In the genomic region with DNA sequence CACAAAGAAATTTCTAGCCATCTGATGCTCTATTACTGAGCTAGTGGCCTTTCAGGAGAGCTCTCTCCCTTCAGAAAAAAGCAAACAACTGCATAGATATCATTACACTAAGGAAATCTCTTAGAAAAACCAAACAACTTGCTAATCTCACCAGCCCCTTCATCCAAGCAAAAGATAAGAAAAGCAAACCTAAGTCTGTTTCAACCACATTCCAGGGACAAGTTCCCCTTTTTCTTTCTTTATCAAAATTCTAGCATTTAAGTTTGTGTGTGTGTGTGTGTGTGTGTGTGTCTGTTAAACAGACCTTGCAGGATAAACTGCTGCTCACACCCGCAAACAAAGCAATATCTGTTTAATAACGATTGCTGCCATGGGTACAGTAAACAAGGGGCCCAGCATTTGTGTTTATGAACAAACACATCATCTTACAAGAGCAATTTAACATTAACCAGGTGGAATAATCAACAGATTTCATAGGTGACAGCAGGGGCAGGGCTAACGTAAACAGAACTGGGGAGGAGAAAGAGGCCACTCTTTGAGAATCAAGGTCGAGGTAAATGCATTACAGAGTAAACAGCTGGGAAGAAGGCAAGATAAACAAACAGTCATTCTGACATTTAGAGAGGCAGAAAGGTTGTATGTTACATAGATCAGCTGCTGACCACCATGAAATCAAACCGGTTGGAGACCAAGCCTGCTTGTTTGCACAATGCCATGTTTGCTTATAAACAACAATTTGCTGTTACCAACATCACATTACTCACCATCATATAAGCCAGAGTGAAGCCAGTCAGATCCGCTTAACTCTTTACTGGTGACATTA, we compare ENCODE assay signal across 1 cellular context.
TF ChIP-seq lines count a peak whose summit lies in the region.

No MANE protein-coding gene starts in this region.

TF ChIP-seq in K562, 482 proteins besides CTCF, POLR2A, EP300 and RAD21 (continued from another document and continues in another):
- TF ChIP-seq, protein P1, sequence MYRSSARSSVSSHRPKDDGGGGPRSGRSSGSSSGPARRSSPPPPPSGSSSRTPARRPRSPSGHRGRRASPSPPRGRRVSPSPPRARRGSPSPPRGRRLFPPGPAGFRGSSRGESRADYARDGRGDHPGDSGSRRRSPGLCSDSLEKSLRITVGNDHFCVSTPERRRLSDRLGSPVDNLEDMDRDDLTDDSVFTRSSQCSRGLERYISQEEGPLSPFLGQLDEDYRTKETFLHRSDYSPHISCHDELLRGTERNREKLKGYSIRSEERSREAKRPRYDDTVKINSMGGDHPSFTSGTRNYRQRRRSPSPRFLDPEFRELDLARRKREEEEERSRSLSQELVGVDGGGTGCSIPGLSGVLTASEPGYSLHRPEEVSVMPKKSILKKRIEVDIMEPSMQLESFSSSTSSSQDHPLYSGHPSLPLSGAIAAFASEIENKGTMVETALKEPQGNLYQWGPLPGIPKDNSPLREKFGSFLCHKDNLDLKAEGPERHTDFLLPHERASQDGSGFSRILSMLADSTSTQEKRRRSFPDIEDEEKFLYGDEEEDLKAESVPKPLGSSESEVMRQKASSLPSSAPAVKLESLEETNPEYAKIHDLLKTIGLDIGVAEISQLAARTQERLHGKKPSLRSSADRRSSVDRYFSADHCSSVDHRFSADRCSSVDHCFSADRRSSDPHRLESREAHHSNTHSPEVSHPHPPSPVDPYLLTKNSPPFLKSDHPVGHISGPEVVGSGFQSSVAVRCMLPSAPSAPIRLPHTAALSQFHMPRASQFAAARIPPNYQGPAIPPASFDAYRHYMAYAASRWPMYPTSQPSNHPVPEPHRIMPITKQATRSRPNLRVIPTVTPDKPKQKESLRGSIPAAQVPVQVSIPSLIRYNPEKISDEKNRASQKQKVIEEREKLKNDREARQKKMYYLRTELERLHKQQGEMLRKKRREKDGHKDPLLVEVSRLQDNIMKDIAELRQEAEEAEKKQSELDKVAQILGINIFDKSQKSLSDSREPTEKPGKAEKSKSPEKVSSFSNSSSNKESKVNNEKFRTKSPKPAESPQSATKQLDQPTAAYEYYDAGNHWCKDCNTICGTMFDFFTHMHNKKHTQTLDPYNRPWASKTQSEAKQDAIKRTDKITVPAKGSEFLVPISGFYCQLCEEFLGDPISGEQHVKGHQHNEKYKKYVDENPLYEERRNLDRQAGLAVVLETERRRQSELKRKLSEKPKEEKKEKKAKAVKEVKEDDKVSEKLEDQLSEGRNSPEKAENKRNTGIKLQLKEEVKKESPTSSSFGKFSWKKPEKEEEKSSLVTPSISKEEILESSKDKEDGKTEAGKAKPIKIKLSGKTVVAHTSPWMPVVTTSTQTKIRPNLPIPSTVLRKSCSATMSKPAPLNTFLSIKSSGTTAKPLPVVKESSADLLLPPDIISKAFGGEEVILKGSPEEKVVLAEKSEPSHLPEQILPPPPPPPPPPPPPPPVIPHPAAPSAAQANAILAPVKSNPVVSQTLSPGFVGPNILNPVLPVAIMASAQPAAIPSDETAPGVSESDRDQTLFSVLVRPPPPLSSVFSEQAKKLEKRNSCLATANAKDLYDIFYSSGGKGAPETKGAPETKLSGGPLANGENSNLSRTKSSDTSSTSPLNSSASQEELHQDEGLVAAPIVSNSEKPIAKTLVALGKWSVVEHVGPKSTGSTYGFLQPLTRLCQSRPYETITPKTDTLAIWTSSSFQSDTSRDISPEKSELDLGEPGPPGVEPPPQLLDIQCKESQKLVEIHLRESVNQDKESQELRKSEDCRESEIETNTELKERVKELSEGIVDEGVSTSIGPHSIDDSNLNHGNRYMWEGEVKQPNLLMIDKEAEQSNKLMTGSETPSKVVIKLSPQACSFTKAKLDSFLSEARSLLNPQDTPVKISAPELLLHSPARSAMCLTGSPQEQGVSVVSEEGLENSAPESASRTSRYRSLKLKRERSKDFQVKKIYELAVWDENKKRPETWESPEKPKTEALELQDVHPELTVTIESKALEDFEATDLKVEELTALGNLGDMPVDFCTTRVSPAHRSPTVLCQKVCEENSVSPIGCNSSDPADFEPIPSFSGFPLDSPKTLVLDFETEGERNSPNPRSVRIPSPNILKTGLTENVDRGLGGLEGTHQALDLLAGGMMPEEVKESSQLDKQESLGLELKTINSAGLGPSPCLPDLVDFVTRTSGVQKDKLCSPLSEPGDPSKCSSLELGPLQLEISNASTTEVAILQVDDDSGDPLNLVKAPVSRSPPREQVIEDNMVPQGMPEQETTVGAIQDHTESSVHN (IDR thresholded peaks at IDR 0.05; ENCODE audit: borderline replicate concordance in 1 of 2, low read depth in 1 of 2), result no peak
- no peak for TF ChIP-seq ZSCAN29 (IDR thresholded peaks at IDR 0.05)
- no peak for TF ChIP-seq ZNF584 (CRISPR knock-in tag; IDR thresholded peaks at IDR 0.05; ENCODE audit: low read depth)
- TF ChIP-seq ZNF23 (CRISPR knock-in tag; IDR thresholded peaks at IDR 0.05), result no peak
- TF ChIP-seq STAT5A (IDR thresholded peaks at IDR 0.05; ENCODE audit: borderline replicate concordance, low read length), result peak; percentile 70
- no peak for TF ChIP-seq TGIF2 (CRISPR knock-in tag; IDR thresholded peaks at IDR 0.05)
- peak; percentile 35 for TF ChIP-seq CXXC5 (CRISPR knock-in tag; IDR thresholded peaks at IDR 0.05)
- peak; percentile 97 to 99 for TF ChIP-seq RCOR1 (IDR thresholded peaks at IDR 0.05; ENCODE audit: borderline replicate concordance in 1 of 2, low read depth in 2 of 2, low read length in 2 of 2)
- peak; percentile 92 for TF ChIP-seq CBFA2T3 (IDR thresholded peaks at IDR 0.05)
- TF ChIP-seq CEBPB (tag; IDR thresholded peaks at IDR 0.05), result no peak
- TF ChIP-seq SMARCA4 (IDR thresholded peaks at IDR 0.05), result peak; percentile 94
- peak; percentile 78 for TF ChIP-seq TAL1 (IDR thresholded peaks at IDR 0.05)
- TF ChIP-seq ZC3H11A (IDR thresholded peaks at IDR 0.05; ENCODE audit: low read depth, low read length), result no peak
- no peak for TF ChIP-seq ZNF24 (IDR thresholded peaks at IDR 0.05)
- TF ChIP-seq, protein P2, sequence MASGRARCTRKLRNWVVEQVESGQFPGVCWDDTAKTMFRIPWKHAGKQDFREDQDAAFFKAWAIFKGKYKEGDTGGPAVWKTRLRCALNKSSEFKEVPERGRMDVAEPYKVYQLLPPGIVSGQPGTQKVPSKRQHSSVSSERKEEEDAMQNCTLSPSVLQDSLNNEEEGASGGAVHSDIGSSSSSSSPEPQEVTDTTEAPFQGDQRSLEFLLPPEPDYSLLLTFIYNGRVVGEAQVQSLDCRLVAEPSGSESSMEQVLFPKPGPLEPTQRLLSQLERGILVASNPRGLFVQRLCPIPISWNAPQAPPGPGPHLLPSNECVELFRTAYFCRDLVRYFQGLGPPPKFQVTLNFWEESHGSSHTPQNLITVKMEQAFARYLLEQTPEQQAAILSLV (tag; IDR thresholded peaks at IDR 0.05), result no peak
- TF ChIP-seq FOXJ2 (tag; IDR thresholded peaks at IDR 0.05), result peak; percentile 97
- TF ChIP-seq ZBTB8A (IDR thresholded peaks at IDR 0.05; ENCODE audit: partially characterized antibody), result no peak
- no peak for TF ChIP-seq NFIX (CRISPR knock-in tag; IDR thresholded peaks at IDR 0.05; ENCODE audit: low read depth)
- TF ChIP-seq TCF3 (CRISPR knock-in tag; IDR thresholded peaks at IDR 0.05), result peak; percentile 81
- TF ChIP-seq ZNF311 (CRISPR knock-in tag; IDR thresholded peaks at IDR 0.05), result no peak
- TF ChIP-seq ZNF143 (CRISPR knock-in tag; IDR thresholded peaks at IDR 0.05), result no peak
- TF ChIP-seq, protein P3, sequence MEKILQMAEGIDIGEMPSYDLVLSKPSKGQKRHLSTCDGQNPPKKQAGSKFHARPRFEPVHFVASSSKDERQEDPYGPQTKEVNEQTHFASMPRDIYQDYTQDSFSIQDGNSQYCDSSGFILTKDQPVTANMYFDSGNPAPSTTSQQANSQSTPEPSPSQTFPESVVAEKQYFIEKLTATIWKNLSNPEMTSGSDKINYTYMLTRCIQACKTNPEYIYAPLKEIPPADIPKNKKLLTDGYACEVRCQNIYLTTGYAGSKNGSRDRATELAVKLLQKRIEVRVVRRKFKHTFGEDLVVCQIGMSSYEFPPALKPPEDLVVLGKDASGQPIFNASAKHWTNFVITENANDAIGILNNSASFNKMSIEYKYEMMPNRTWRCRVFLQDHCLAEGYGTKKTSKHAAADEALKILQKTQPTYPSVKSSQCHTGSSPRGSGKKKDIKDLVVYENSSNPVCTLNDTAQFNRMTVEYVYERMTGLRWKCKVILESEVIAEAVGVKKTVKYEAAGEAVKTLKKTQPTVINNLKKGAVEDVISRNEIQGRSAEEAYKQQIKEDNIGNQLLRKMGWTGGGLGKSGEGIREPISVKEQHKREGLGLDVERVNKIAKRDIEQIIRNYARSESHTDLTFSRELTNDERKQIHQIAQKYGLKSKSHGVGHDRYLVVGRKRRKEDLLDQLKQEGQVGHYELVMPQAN (IDR thresholded peaks at IDR 0.05; ENCODE audit: borderline replicate concordance), result no peak
- TF ChIP-seq PRMT5 (CRISPR knock-in tag; IDR thresholded peaks at IDR 0.05), result no peak
- no peak for TF ChIP-seq GABPB1 (CRISPR knock-in tag; IDR thresholded peaks at IDR 0.05)
- no peak for TF ChIP-seq NR2C1 (IDR thresholded peaks at IDR 0.05)
- no peak for TF ChIP-seq NR2C1 (tag; IDR thresholded peaks at IDR 0.05)
- TF ChIP-seq MAFF (IDR thresholded peaks at IDR 0.05; ENCODE audit: low read length), result no peak
- TF ChIP-seq ZNF121 (CRISPR knock-in tag; conservative IDR thresholded peaks at IDR 0.05), result no peak
- TF ChIP-seq SUPT5H (IDR thresholded peaks at IDR 0.05), result no peak
- TF ChIP-seq, protein P4, sequence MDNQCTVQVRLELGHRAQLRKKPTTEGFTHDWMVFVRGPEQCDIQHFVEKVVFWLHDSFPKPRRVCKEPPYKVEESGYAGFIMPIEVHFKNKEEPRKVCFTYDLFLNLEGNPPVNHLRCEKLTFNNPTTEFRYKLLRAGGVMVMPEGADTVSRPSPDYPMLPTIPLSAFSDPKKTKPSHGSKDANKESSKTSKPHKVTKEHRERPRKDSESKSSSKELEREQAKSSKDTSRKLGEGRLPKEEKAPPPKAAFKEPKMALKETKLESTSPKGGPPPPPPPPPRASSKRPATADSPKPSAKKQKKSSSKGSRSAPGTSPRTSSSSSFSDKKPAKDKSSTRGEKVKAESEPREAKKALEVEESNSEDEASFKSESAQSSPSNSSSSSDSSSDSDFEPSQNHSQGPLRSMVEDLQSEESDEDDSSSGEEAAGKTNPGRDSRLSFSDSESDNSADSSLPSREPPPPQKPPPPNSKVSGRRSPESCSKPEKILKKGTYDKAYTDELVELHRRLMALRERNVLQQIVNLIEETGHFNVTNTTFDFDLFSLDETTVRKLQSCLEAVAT (IDR thresholded peaks at IDR 0.05), result peak in 1 of 2 experiments; percentile 60; a peak in 2 of 4 replicates
- peak; percentile 74; the same call in 1 of the 2 replicates for TF ChIP-seq ZNF197 (CRISPR knock-in tag; IDR thresholded peaks at IDR 0.05; ENCODE audit: low read depth)
- peak; percentile 71; the same call in 1 of the 2 replicates for TF ChIP-seq ZNF766 (CRISPR knock-in tag; conservative IDR thresholded peaks at IDR 0.05)
- no peak for TF ChIP-seq MTA1 (IDR thresholded peaks at IDR 0.05; ENCODE audit: borderline replicate concordance)
- TF ChIP-seq, protein P5, sequence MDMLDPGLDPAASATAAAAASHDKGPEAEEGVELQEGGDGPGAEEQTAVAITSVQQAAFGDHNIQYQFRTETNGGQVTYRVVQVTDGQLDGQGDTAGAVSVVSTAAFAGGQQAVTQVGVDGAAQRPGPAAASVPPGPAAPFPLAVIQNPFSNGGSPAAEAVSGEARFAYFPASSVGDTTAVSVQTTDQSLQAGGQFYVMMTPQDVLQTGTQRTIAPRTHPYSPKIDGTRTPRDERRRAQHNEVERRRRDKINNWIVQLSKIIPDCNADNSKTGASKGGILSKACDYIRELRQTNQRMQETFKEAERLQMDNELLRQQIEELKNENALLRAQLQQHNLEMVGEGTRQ (CRISPR knock-in tag; IDR thresholded peaks at IDR 0.05), result no peak
- 0 out of 2 replicates have a peak, but pooled peaks have one; percentile 38 for TF ChIP-seq LCOR (CRISPR knock-in tag; IDR thresholded peaks at IDR 0.05)
- no peak for TF ChIP-seq SMAD3 (CRISPR knock-in tag; conservative IDR thresholded peaks at IDR 0.05)
- TF ChIP-seq ZNF785 (CRISPR knock-in tag; IDR thresholded peaks at IDR 0.05), result no peak
- TF ChIP-seq, protein P6, sequence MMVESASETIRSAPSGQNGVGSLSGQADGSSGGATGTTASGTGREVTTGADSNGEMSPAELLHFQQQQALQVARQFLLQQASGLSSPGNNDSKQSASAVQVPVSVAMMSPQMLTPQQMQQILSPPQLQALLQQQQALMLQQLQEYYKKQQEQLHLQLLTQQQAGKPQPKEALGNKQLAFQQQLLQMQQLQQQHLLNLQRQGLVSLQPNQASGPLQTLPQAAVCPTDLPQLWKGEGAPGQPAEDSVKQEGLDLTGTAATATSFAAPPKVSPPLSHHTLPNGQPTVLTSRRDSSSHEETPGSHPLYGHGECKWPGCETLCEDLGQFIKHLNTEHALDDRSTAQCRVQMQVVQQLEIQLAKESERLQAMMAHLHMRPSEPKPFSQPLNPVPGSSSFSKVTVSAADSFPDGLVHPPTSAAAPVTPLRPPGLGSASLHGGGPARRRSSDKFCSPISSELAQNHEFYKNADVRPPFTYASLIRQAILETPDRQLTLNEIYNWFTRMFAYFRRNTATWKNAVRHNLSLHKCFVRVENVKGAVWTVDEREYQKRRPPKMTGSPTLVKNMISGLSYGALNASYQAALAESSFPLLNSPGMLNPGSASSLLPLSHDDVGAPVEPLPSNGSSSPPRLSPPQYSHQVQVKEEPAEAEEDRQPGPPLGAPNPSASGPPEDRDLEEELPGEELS (CRISPR knock-in tag; IDR thresholded peaks at IDR 0.05; ENCODE audit: borderline replicate concordance), result no peak
- TF ChIP-seq, protein P7, sequence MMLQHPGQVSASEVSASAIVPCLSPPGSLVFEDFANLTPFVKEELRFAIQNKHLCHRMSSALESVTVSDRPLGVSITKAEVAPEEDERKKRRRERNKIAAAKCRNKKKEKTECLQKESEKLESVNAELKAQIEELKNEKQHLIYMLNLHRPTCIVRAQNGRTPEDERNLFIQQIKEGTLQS (IDR thresholded peaks at IDR 0.05), result no peak
- TF ChIP-seq, protein P7 (CRISPR knock-in tag; conservative IDR thresholded peaks at IDR 0.05), result no peak
- TF ChIP-seq, protein P8, sequence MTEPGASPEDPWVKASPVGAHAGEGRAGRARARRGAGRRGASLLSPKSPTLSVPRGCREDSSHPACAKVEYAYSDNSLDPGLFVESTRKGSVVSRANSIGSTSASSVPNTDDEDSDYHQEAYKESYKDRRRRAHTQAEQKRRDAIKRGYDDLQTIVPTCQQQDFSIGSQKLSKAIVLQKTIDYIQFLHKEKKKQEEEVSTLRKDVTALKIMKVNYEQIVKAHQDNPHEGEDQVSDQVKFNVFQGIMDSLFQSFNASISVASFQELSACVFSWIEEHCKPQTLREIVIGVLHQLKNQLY (CRISPR knock-in tag; conservative IDR thresholded peaks at IDR 0.05), result no peak
